In the genomic region with DNA sequence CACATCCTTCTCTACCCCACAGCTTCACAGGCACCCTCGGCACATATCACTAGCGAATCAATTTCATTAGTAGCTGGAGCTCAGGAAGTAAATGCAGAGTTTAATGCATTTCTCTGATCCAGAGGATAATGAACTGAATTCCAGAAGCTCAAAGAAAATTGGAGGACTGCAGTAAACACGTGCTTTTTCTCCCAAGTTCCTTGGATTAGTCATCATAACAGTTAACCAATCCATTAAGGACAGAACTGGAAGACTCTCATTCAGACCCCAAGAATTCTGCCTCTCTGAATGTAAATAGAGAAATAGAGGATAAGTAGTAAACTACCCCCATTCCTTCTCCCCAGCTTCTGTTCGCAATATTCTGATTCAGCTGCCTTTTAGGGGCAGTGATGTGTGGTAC, we compare ENCODE assay signal across 21 cellular contexts. TPM values are rescaled to one million over a fixed set of nuclear protein-coding genes. Genes with fewer than 3 reads are reported as not detected.
A peak's percentile ranks its signal among the peaks of the same experiment; 100 is the strongest.
DNase-seq lines count a peak whose midpoint lies in the region; ATAC-seq and TF ChIP-seq lines count a peak whose summit lies in the region.
"Had no signal": no experiment of that assay in that cellular context is flagged by ENCODE, and none has a peak within 500 bp of the region (broad histone marks: within the 10 kb centered on the region; RNA-seq: fewer than 3 reads in every experiment).

No MANE protein-coding gene starts in this region.

- no peaks in the 10 kb centered on the region for H4K20me1 ChIP-seq in GM23248 (ENCODE audit: insufficient read depth)

- peaks cover 6% of the 10 kb centered on the region for H3K4me1 Mint-ChIP-seq in CD4-positive, alpha-beta T cell (ENCODE audit: low read depth)
- H3K4me1 Mint-ChIP-seq in activated naive CD8-positive, alpha-beta T cell treated with anti-CD3 and anti-CD28 coated beads, Interleukin-2, amount 10 ng/mL, durations not matched to agents 7 days and 5 days = no peaks in the 10 kb centered on the region
- H3K4me1 Mint-ChIP-seq: CD14-positive monocyte had no signal

- H3K9ac ChIP-seq in GM23248 = no peak overlapping the region

- H3K4me2 ChIP-seq in GM23248 (ENCODE audit: unreplicated experiment) = no peak overlapping the region

- H3K36me3 Mint-ChIP-seq in CD4-positive, alpha-beta T cell (ENCODE audit: low read depth) = peaks cover 75% of the 10 kb centered on the region
- peaks cover 30% of the 10 kb centered on the region for H3K36me3 Mint-ChIP-seq in activated naive CD8-positive, alpha-beta T cell treated with anti-CD3 and anti-CD28 coated beads, Interleukin-2, amount 10 ng/mL, durations not matched to agents 7 days and 5 days

- no peaks in the 10 kb centered on the region for H3K27me3 ChIP-seq in CD4-positive, alpha-beta T cell (ENCODE audit: control insufficient read depth, insufficient read depth, low read length)
- H3K27me3 ChIP-seq in GM23248 (replicated peaks; ENCODE audit: insufficient read depth) = no peaks in the 10 kb centered on the region
- H3K27me3 ChIP-seq: esophagus muscularis mucosa had no signal

- H3K9me2 ChIP-seq in GM23248 (ENCODE audit: insufficient read depth) = no peaks in the 10 kb centered on the region

- H3K4me3 ChIP-seq in GM23248 = no peak overlapping the region
- H3K4me3 ChIP-seq: esophagus muscularis mucosa had no signal

- in situ Hi-C loops in GM23248 (cut with MboI) = no loop called here

- intact Hi-C loops in CD4-positive, alpha-beta T cell (cut with DNase I, micrococcal nuclease) = no loop called here

- H3K36me3 ChIP-seq in GM23248 (ENCODE audit: low read depth) = peaks cover 24% of the 10 kb centered on the region

- H3K4me3 Mint-ChIP-seq in CD4-positive, alpha-beta T cell = no peak overlapping the region
- no peak overlapping the region for H3K4me3 Mint-ChIP-seq in activated naive CD8-positive, alpha-beta T cell treated with anti-CD3 and anti-CD28 coated beads, Interleukin-2, amount 10 ng/mL, durations not matched to agents 7 days and 5 days
- H3K4me3 Mint-ChIP-seq: activated naive CD4-positive, alpha-beta T cell treated with anti-CD3 and anti-CD28 coated beads for 36 hours; CD14-positive monocyte; central memory CD8-positive, alpha-beta T cell; dendritic cell treated with granulocyte-macrophage colony-stimulating factor and Interleukin-4, amounts not matched to agents 40 ng/mL and 50 ng/mL, for 4 days had no signal

- no peak overlapping the region for H3K27ac ChIP-seq in CD4-positive, alpha-beta T cell (ENCODE audit: low read depth, low read length)
- H3K27ac ChIP-seq in GM23248 = no peak overlapping the region
- H3K27ac ChIP-seq: esophagus muscularis mucosa had no signal

- H3K79me2 ChIP-seq in GM23248 (ENCODE audit: insufficient read depth) = no peaks in the 10 kb centered on the region

- no peak overlapping the region for H2AFZ ChIP-seq in GM23248

- 66 to 70% methylated on average over 4 of the region's 4 CpGs for WGBS in GM23248 (ENCODE audit: low coverage in 1 of 2, low lambda C conversion rate in 2 of 2, missing lambda C conversion rate in 2 of 2), 2 experiments

- H3F3A ChIP-seq in GM23248 (ENCODE audit: insufficient read depth) = peaks cover 11% of the 10 kb centered on the region; the same call in 1 of the 2 replicates

- TF ChIP-seq CTCF in CD4-positive, alpha-beta T cell (IDR thresholded peaks at IDR 0.05) = no peak

- no peak for DNase-seq in CD4-positive, alpha-beta T cell
- DNase-seq in GM23248 (peak; percentile 45), iris pigment epithelial cell (ENCODE audit: low read depth) (peak; percentile 15), Kasumi-1 (lab: John Stamatoyannopoulos, UW) (no peak), COR-L47 (lab: John Stamatoyannopoulos, UW) (no peak)
- DNase-seq in activated naive CD8-positive, alpha-beta T cell treated with anti-CD3 and anti-CD28 coated beads, Interleukin-2, amount 10 ng/mL, durations not matched to agents 7 days and 5 days = no peak
- DNase-seq: activated CD4-positive, alpha-beta T cell treated with anti-CD3 and anti-CD28 coated beads for 4 hours; activated naive CD4-positive, alpha-beta T cell treated with anti-CD3 and anti-CD28 coated beads for 36 hours; activated T-cell treated with anti-CD3 and anti-CD28 coated beads, Interleukin-2, amount 50 U/mL, for 48 hours; islet precursor cell; Karpas-422; NCI-H1436; right cardiac atrium; RPMI8226; stimulated activated CD4-positive, alpha-beta T cell treated with anti-CD3 and anti-CD28 coated beads, Interleukin-2, amount 100 ng/mL, for 24 hours; trophoblast cell had no signal

- POLR2A ChIA-PET in CD4-positive, alpha-beta T cell (lab: Charles Lee) = no interaction called here
- POLR2A ChIA-PET in activated naive CD8-positive, alpha-beta T cell treated with anti-CD3 and anti-CD28 coated beads, Interleukin-2, amount 10 ng/mL, durations not matched to agents 7 days and 5 days (lab: Charles Lee) = no interaction called here

- H3K9me3 Mint-ChIP-seq in CD4-positive, alpha-beta T cell = no peaks in the 10 kb centered on the region
- H3K9me3 Mint-ChIP-seq in activated naive CD8-positive, alpha-beta T cell treated with anti-CD3 and anti-CD28 coated beads, Interleukin-2, amount 10 ng/mL, durations not matched to agents 7 days and 5 days = no peaks in the 10 kb centered on the region
- H3K9me3 Mint-ChIP-seq: activated naive CD4-positive, alpha-beta T cell treated with anti-CD3 and anti-CD28 coated beads for 36 hours; central memory CD8-positive, alpha-beta T cell; dendritic cell treated with granulocyte-macrophage colony-stimulating factor and Interleukin-4, amounts not matched to agents 40 ng/mL and 50 ng/mL, for 4 days had no signal

- no peaks in the 10 kb centered on the region for H3K27me3 Mint-ChIP-seq in CD4-positive, alpha-beta T cell
- no peaks in the 10 kb centered on the region for H3K27me3 Mint-ChIP-seq in activated naive CD8-positive, alpha-beta T cell treated with anti-CD3 and anti-CD28 coated beads, Interleukin-2, amount 10 ng/mL, durations not matched to agents 7 days and 5 days
- H3K27me3 Mint-ChIP-seq: central memory CD8-positive, alpha-beta T cell; dendritic cell treated with granulocyte-macrophage colony-stimulating factor and Interleukin-4, amounts not matched to agents 40 ng/mL and 50 ng/mL, for 4 days had no signal

- peak overlapping the region; percentile 67 for H3K27ac Mint-ChIP-seq in CD4-positive, alpha-beta T cell
- peak overlapping the region; percentile 4 for H3K27ac Mint-ChIP-seq in activated naive CD8-positive, alpha-beta T cell treated with anti-CD3 and anti-CD28 coated beads, Interleukin-2, amount 10 ng/mL, durations not matched to agents 7 days and 5 days
- H3K27ac Mint-ChIP-seq: activated naive CD4-positive, alpha-beta T cell treated with anti-CD3 and anti-CD28 coated beads for 36 hours; dendritic cell treated with granulocyte-macrophage colony-stimulating factor and Interleukin-4, amounts not matched to agents 40 ng/mL and 50 ng/mL, for 4 days had no signal

- no peaks in the 10 kb centered on the region for H3K4me1 ChIP-seq in GM23248 (ENCODE audit: insufficient read depth)
- H3K4me1 ChIP-seq: esophagus muscularis mucosa had no signal

- no peaks in the 10 kb centered on the region for H3K9me3 ChIP-seq in CD4-positive, alpha-beta T cell (ENCODE audit: control insufficient read depth, low read length)
- H3K9me3 ChIP-seq in GM23248 (ENCODE audit: low read depth) = no peaks in the 10 kb centered on the region
- H3K9me3 ChIP-seq: esophagus muscularis mucosa had no signal

- CTCF ChIA-PET in CD4-positive, alpha-beta T cell (lab: Charles Lee) = no interaction called here

- no peak for ATAC-seq in CD4-positive, alpha-beta T cell (ENCODE audit: poor library complexity)
- ATAC-seq in activated naive CD8-positive, alpha-beta T cell treated with anti-CD3 and anti-CD28 coated beads, Interleukin-2, amount 10 ng/mL, durations not matched to agents 7 days and 5 days (ENCODE audit: low read depth) = no peak
- no peak for ATAC-seq in HG03135 (IDR thresholded peaks at IDR 0.05; ENCODE audit: unreplicated experiment)
- ATAC-seq: right cardiac atrium had no signal

RNA-seq across cellular contexts. Expression of gene DUSP14, which starts 40.7 kb away (rescaled TPM):
- 1 to 10 TPM; 4.4 to 4.9 TPM for total RNA-seq in CD4-positive, alpha-beta T cell
- total RNA-seq in GM23248 (2014; rRNA removed; shearing (Covaris generic)) = 154 and 161 TPM in 2 replicates
- 153 and 157 TPM in 2 replicates for polyA plus RNA-seq in GM23248 (2016; fragmentation: Nextera tagmentation; extraction: Ambion mirVana)
- 1 to 10 TPM; 7.2 to 7.7 TPM for total RNA-seq in activated naive CD8-positive, alpha-beta T cell treated with anti-CD3 and anti-CD28 coated beads, Interleukin-2, amount 10 ng/mL, durations not matched to agents 7 days and 5 days

Comparison
In these comparisons a context has a peak if more than half of its experiments do, and no peak if none do; other contexts are left out.
1. DNase-seq: peak in GM23248 (single experiment) and iris pigment epithelial cell (single experiment); none in CD4-positive, alpha-beta T cell (0 of 10), activated naive CD8-positive, alpha-beta T cell treated with anti-CD3 and anti-CD28 coated beads, Interleukin-2, amount 10 ng/mL, durations not matched to agents 7 days and 5 days (single experiment), Kasumi-1 (0 of 2) and COR-L47 (single experiment).
2. RNA of gene DUSP14, which starts 40.7 kb away (total RNA-seq): 154 to 161 TPM in GM23248; 7.2 to 7.7 TPM in activated naive CD8-positive, alpha-beta T cell treated with anti-CD3 and anti-CD28 coated beads, Interleukin-2, amount 10 ng/mL, durations not matched to agents 7 days and 5 days and 4.4 to 4.9 TPM in CD4-positive, alpha-beta T cell; every median in the first group is over 10 times any median in the second.